ENCODE assay signal across 1 cellular context in genomic region chr5:167393328-167393727, GRCh38.
TF ChIP-seq lines count a peak whose summit lies in the region.

No MANE protein-coding gene starts in this region.

TF ChIP-seq in GM23338, 12 proteins besides CTCF, POLR2A, EP300 and RAD21 (continued from another document):
- no peak for TF ChIP-seq REST (IDR thresholded peaks at IDR 0.05; ENCODE audit: unreplicated experiment)
- no peak for TF ChIP-seq ETS1 (IDR thresholded peaks at IDR 0.05)
- TF ChIP-seq CREB1 (CRISPR knock-in tag; IDR thresholded peaks at IDR 0.05; ENCODE audit: low read depth), result no peak
- no peak for TF ChIP-seq NANOG (IDR thresholded peaks at IDR 0.05; ENCODE audit: borderline replicate concordance)
- no peak for TF ChIP-seq POLR2AphosphoS5 (IDR thresholded peaks at IDR 0.05; ENCODE audit: low read depth)
- no peak for TF ChIP-seq STAT1 (IDR thresholded peaks at IDR 0.05; ENCODE audit: unreplicated experiment)
